8 cellular contexts compared by ENCODE assay signal in the genomic region with DNA sequence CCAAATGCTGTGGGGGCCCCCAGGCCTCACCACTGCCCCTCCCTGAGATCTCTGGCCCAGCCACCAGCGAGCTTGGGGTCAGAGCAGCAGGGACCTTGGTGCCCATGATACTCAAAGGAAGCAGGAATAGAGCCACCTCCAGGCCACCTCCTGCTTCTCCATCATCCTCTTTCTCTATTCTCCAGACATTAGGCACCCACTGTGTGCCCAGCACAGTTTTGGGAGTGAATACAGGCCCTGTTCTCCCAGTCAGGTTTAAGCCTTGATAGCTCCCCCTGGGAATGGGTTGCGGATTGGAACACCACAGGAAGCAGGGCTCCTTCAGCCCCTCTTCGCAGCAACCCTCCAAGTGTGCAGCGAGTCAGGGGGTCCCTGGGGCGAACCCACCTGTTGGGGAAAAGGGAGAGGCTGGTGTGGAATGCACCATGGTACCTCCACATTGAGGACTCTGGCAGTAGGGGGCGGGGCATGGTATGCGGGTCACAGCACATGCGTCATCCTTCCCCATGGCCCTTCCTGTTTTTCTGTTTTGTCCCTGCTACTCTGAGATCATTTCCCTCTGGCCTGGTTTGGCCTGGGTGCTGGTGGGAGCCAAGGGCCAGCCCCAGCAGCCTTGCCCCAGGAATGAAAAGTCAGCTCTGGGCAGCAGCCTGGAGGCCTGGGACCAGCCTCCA. TPM values are rescaled to one million over a fixed set of nuclear protein-coding genes. Genes with fewer than 3 reads are reported as not detected.
A peak's percentile ranks its signal among the peaks of the same experiment; 100 is the strongest.
DNase-seq lines count a peak whose midpoint lies in the region; ATAC-seq and TF ChIP-seq lines count a peak whose summit lies in the region.

No MANE protein-coding gene starts in this region.

- 85 to 88% methylated on average over 8 of the region's 8 CpGs for WGBS in sigmoid colon, 2 donors

- no peak for ATAC-seq in HG03565 (IDR thresholded peaks at IDR 0.05; ENCODE audit: unreplicated experiment)
- ATAC-seq in effector memory CD8-positive, alpha-beta T cell (replicated peaks) = no peak

- no peak for TF ChIP-seq CTCF in fibroblast of villous mesenchyme (IDR thresholded peaks at IDR 0.05; ENCODE audit: insufficient read depth, low read depth, low read length)
- no peak for TF ChIP-seq CTCF in sigmoid colon (IDR thresholded peaks at IDR 0.05)

- no peaks in the 10 kb centered on the region for H3K9me3 ChIP-seq in sigmoid colon

- intact Hi-C loops in sigmoid colon (cut with DNase I) = no loop called here

- peak overlapping the region; percentile 68 for H3K27ac Mint-ChIP-seq in activated CD4-positive, alpha-beta memory T cell treated with anti-CD3 and anti-CD28 coated beads, Interleukin-2, amount 10 ng/mL, durations not matched to agents 7 days and 5 days
- peak overlapping the region in 1 of 2 donors; percentile 89 for H3K27ac Mint-ChIP-seq in effector memory CD8-positive, alpha-beta T cell

- H3K4me3 Mint-ChIP-seq in activated CD4-positive, alpha-beta memory T cell treated with anti-CD3 and anti-CD28 coated beads, Interleukin-2, amount 10 ng/mL, durations not matched to agents 7 days and 5 days = no peak overlapping the region
- H3K4me3 Mint-ChIP-seq in effector memory CD8-positive, alpha-beta T cell = no peak overlapping the region

- H3K4me1 ChIP-seq in sigmoid colon = peaks cover 4 to 37% (median 23%) of the 10 kb centered on the region in 4 donors

- TF ChIP-seq POLR2A in sigmoid colon (IDR thresholded peaks at IDR 0.05) = no peak

- H3K27ac ChIP-seq in sigmoid colon = peak overlapping the region; percentile 63 to 76 (median 64)

- POLR2A ChIA-PET in activated CD4-positive, alpha-beta memory T cell treated with anti-CD3 and anti-CD28 coated beads, Interleukin-2, amount 10 ng/mL, durations not matched to agents 7 days and 5 days (lab: Charles Lee) = interaction anchor here (1.0 to 5.3 kb wide), 2 partner anchors 8 to 15 kb away, joined by 3 to 20 read pairs; no protein-coding TSS in a partner anchor

- no peak for TF ChIP-seq EP300 in sigmoid colon (IDR thresholded peaks at IDR 0.05)

- no peaks in the 10 kb centered on the region for H3K9me3 Mint-ChIP-seq in activated CD4-positive, alpha-beta memory T cell treated with anti-CD3 and anti-CD28 coated beads, Interleukin-2, amount 10 ng/mL, durations not matched to agents 7 days and 5 days
- no peaks in the 10 kb centered on the region for H3K9me3 Mint-ChIP-seq in effector memory CD8-positive, alpha-beta T cell

- DNase-seq in ELR (ENCODE audit: low read depth) (peak; percentile 78), fibroblast of villous mesenchyme (ENCODE audit: low read depth) (peak; percentile 42), sigmoid colon (peak; percentile 85), NCI-H1436 treated with DMSO at 0.1 percent for 48 hours (lab: John Stamatoyannopoulos, UW) (no peak), putamen (ENCODE audit: low spot score) (no peak)
- DNase-seq in activated CD4-positive, alpha-beta memory T cell treated with anti-CD3 and anti-CD28 coated beads, Interleukin-2, amount 10 ng/mL, durations not matched to agents 7 days and 5 days = peak; percentile 34
- DNase-seq in effector memory CD8-positive, alpha-beta T cell = no peak

- H3K27me3 Mint-ChIP-seq in activated CD4-positive, alpha-beta memory T cell treated with anti-CD3 and anti-CD28 coated beads, Interleukin-2, amount 10 ng/mL, durations not matched to agents 7 days and 5 days = no peaks in the 10 kb centered on the region
- no peaks in the 10 kb centered on the region for H3K27me3 Mint-ChIP-seq in effector memory CD8-positive, alpha-beta T cell

- no peaks in the 10 kb centered on the region for H3K27me3 ChIP-seq in sigmoid colon

- peaks cover 43% of the 10 kb centered on the region for H3K4me1 Mint-ChIP-seq in activated CD4-positive, alpha-beta memory T cell treated with anti-CD3 and anti-CD28 coated beads, Interleukin-2, amount 10 ng/mL, durations not matched to agents 7 days and 5 days
- peaks cover 23 to 32% of the 10 kb centered on the region in 2 donors for H3K4me1 Mint-ChIP-seq in effector memory CD8-positive, alpha-beta T cell (ENCODE audit: low read depth in 2 of 2)

- H3K36me3 ChIP-seq in sigmoid colon = peaks cover 30 to 87% (median 49%) of the 10 kb centered on the region in 4 donors

- CTCF ChIA-PET in activated CD4-positive, alpha-beta memory T cell treated with anti-CD3 and anti-CD28 coated beads, Interleukin-2, amount 10 ng/mL, durations not matched to agents 7 days and 5 days (lab: Charles Lee) = interaction anchor here (1.0 to 2.0 kb wide), 3 partner anchors 8 to 60 kb away, joined by 3 to 14 read pairs (median 4); no protein-coding TSS in a partner anchor

- H3K36me3 Mint-ChIP-seq in activated CD4-positive, alpha-beta memory T cell treated with anti-CD3 and anti-CD28 coated beads, Interleukin-2, amount 10 ng/mL, durations not matched to agents 7 days and 5 days (ENCODE audit: low read depth) = peaks cover 73% of the 10 kb centered on the region
- peaks cover 74% of the 10 kb centered on the region for H3K36me3 Mint-ChIP-seq in effector memory CD8-positive, alpha-beta T cell (ENCODE audit: insufficient read depth)

- H3K4me3 ChIP-seq in fibroblast of villous mesenchyme (ENCODE audit: low read depth, low read length) = no peak overlapping the region
- no peak overlapping the region for H3K4me3 ChIP-seq in sigmoid colon

RNA-seq across cellular contexts. Expression of a gene that starts 14.2 kb away (rescaled TPM):
- under 1 TPM; 0.38 to 0.55 TPM for total RNA-seq in activated CD4-positive, alpha-beta memory T cell treated with anti-CD3 and anti-CD28 coated beads, Interleukin-2, amount 10 ng/mL, durations not matched to agents 7 days and 5 days
- total RNA-seq in fibroblast of villous mesenchyme = 7.4 and 23.3 TPM in 2 replicates
- 10 to 100 TPM in 3 of 4 donors, 1 to 10 TPM in 1; 7.9 to 54.6 (median 25.0) TPM for total RNA-seq in sigmoid colon
- polyA plus RNA-seq in sigmoid colon = 10 to 100 TPM; 12.0 to 39.2 (median 15.3) TPM

RNA-seq across cellular contexts. Expression of a gene that starts 18.7 kb away (rescaled TPM):
- total RNA-seq in activated CD4-positive, alpha-beta memory T cell treated with anti-CD3 and anti-CD28 coated beads, Interleukin-2, amount 10 ng/mL, durations not matched to agents 7 days and 5 days = 100 to 1,000 TPM; 493 to 519 TPM
- 265 and 297 TPM in 2 replicates for total RNA-seq in fibroblast of villous mesenchyme
- total RNA-seq in sigmoid colon = 100 to 1,000 TPM; 149 to 171 (median 163) TPM
- polyA plus RNA-seq in sigmoid colon = 100 to 1,000 TPM in 1 of 3 donors, 10 to 100 TPM in 2; 43.9 to 125 (median 64.3) TPM

RNA-seq across cellular contexts. Expression of a gene that starts 24.2 kb away (rescaled TPM):
- not detected for total RNA-seq in activated CD4-positive, alpha-beta memory T cell treated with anti-CD3 and anti-CD28 coated beads, Interleukin-2, amount 10 ng/mL, durations not matched to agents 7 days and 5 days
- not detected in 2 replicates for total RNA-seq in fibroblast of villous mesenchyme
- not detected for total RNA-seq in sigmoid colon
- polyA plus RNA-seq in sigmoid colon = under 1 TPM in 2 of 3 donors, not detected in 1; 0.13 to 0.46 TPM

RNA-seq across cellular contexts. Expression of a gene that starts 37.5 kb away (rescaled TPM):
- 10 to 100 TPM; 40.6 to 45.0 TPM for total RNA-seq in activated CD4-positive, alpha-beta memory T cell treated with anti-CD3 and anti-CD28 coated beads, Interleukin-2, amount 10 ng/mL, durations not matched to agents 7 days and 5 days
- total RNA-seq in fibroblast of villous mesenchyme (82.0 and 83.1 TPM in 2 replicates), sigmoid colon (10 to 100 TPM; 46.7 to 59.1 (median 52.7) TPM)
- 10 to 100 TPM; 24.5 to 73.1 (median 31.2) TPM for polyA plus RNA-seq in sigmoid colon

RNA-seq across cellular contexts. Expression of a gene that starts 44.5 kb away (rescaled TPM):
- total RNA-seq in activated CD4-positive, alpha-beta memory T cell treated with anti-CD3 and anti-CD28 coated beads, Interleukin-2, amount 10 ng/mL, durations not matched to agents 7 days and 5 days = 10 to 100 TPM; 13.2 to 13.9 TPM
- total RNA-seq in fibroblast of villous mesenchyme = 2.3 and 6.5 TPM in 2 replicates
- total RNA-seq in sigmoid colon = 1 to 10 TPM; 2.1 to 8.3 (median 3.4) TPM
- 1 to 10 TPM in 2 of 3 donors, under 1 TPM in 1; 0.60 to 4.4 (median 2.8) TPM for polyA plus RNA-seq in sigmoid colon

Comparison
In these comparisons a context has a peak if more than half of its experiments do, and no peak if none do; other contexts are left out.
1. DNase-seq: peak in ELR (single experiment), activated CD4-positive, alpha-beta memory T cell treated with anti-CD3 and anti-CD28 coated beads, Interleukin-2, amount 10 ng/mL, durations not matched to agents 7 days and 5 days (single experiment), fibroblast of villous mesenchyme (single experiment) and sigmoid colon (single experiment); none in NCI-H1436 treated with DMSO at 0.1 percent for 48 hours (single experiment), putamen (single experiment) and effector memory CD8-positive, alpha-beta T cell (0 of 3).